ENCODE assay signal across 14 cellular contexts in the genomic region with DNA sequence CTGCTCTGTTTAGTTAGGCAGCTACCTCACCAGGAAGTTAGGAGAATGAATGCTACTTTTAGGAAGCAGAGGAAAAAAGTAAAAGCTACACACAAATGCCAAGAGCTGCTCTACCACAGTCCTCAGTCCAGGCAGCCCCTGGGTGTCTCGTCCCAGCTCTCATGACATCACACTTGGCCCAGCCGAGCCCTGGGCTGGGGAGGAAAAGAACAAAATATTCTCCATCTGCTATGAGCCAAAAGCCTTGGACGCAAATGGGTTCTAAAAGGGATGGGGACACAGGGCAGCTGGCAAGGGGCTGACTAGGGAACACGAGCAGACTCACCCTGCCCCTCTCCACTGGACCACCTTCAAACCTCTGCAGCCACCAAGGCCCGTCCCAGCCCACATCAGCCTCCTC. TPM values are rescaled to one million over a fixed set of nuclear protein-coding genes. Genes with fewer than 3 reads are reported as not detected.
DNase-seq lines count a peak whose midpoint lies in the region; TF ChIP-seq lines count a peak whose summit lies in the region.
"Had no signal": no experiment of that assay in that cellular context is flagged by ENCODE, and none has a peak within 500 bp of the region (broad histone marks: within the 10 kb centered on the region; RNA-seq: fewer than 3 reads in every experiment).

No MANE protein-coding gene starts in this region.

- no TSS peak for BruUV-seq in OCI-LY7 (replicated peaks; lab: Mats Ljungman, UMichigan)

- intact Hi-C loops in OCI-LY7 (cut with micrococcal nuclease; ENCODE audit: unreplicated experiment): no loop called here
- intact Hi-C loops in esophagus muscularis mucosa (cut with DNase I): no loop called here
- intact Hi-C loops in activated T-helper 1 cell treated with anti-CD3 and anti-CD28 coated beads, Interleukin-12 subunit alpha, Interleukin-12 subunit beta, Interleukin-2, Interleukin-4 antibody, amounts not matched to agents 30 ng/mL and 10 ng/mL and 1 ng/mL, durations not matched to agents 14 hours and 24 hours and 36 hours (cut with micrococcal nuclease): no loop called here

- no peaks in the 10 kb centered on the region for H3K27me3 Mint-ChIP-seq in activated T-helper 1 cell treated with anti-CD3 and anti-CD28 coated beads, Interleukin-12 subunit alpha, Interleukin-12 subunit beta, Interleukin-2, Interleukin-4 antibody, amounts not matched to agents 30 ng/mL and 10 ng/mL and 1 ng/mL, durations not matched to agents 14 hours and 24 hours and 36 hours (ENCODE audit: insufficient read depth)

- H3K4me3 ChIP-seq in OCI-LY7 (ENCODE audit: low read depth, low read length, poor library complexity, severe bottlenecking) (peak overlapping the region; percentile 35), esophagus muscularis mucosa (no peak overlapping the region), suprapubic skin (no peak overlapping the region)
- H3K4me3 ChIP-seq: spleen had no signal

- CTCF ChIA-PET in OCI-LY7 (lab: Charles Lee; ENCODE audit: unreplicated experiment): interaction anchor here (0.6 to 1.0 kb wide), 2 partner anchors 32 to 150 kb away, joined by 3 read pairs; no protein-coding TSS in a partner anchor

- H3K27ac Mint-ChIP-seq in activated T-helper 1 cell treated with anti-CD3 and anti-CD28 coated beads, Interleukin-12 subunit alpha, Interleukin-12 subunit beta, Interleukin-2, Interleukin-4 antibody, amounts not matched to agents 30 ng/mL and 10 ng/mL and 1 ng/mL, durations not matched to agents 14 hours and 24 hours and 36 hours: no peak overlapping the region

- TF ChIP-seq EP300 in esophagus muscularis mucosa (IDR thresholded peaks at IDR 0.05) (no peak), suprapubic skin (IDR thresholded peaks at IDR 0.05) (no peak)

- no peaks in the 10 kb centered on the region for H4K20me1 ChIP-seq in OCI-LY7 (ENCODE audit: insufficient read depth, low read length)

- H3K4me2 ChIP-seq in OCI-LY7 (ENCODE audit: low read length): peak overlapping the region; percentile 75

- DNase-seq in OCI-LY7 (ENCODE audit: low spot score): no peak
- no peak for DNase-seq in esophagus muscularis mucosa (ENCODE audit: extremely low spot score)
- peak; percentile 51 for DNase-seq in mucosa of gallbladder (ENCODE audit: low spot score)
- DNase-seq in suprapubic skin (ENCODE audit: low spot score in 2 of 2): no peak
- DNase-seq in Kasumi-1 (lab: John Stamatoyannopoulos, UW): no peak
- DNase-seq in NCI-H524 (lab: John Stamatoyannopoulos, UW): no peak
- DNase-seq in HT-29 (ENCODE audit: low spot score): no peak
- DNase-seq in activated T-helper 1 cell treated with anti-CD3 and anti-CD28 coated beads, Interleukin-12 subunit alpha, Interleukin-12 subunit beta, Interleukin-2, Interleukin-4 antibody, amounts not matched to agents 30 ng/mL and 10 ng/mL and 1 ng/mL, durations not matched to agents 14 hours and 24 hours and 36 hours (ENCODE audit: low spot score): no peak
- DNase-seq: activated CD4-positive, CD25-positive, alpha-beta regulatory T cell; DMS79 treated with DMSO at 0.1 percent for 48 hours; NCI-H226; spleen; trophoblast cell had no signal

- no peaks in the 10 kb centered on the region for H3K9me3 ChIP-seq in OCI-LY7 (ENCODE audit: low read length)
- no peaks in the 10 kb centered on the region for H3K9me3 ChIP-seq in esophagus muscularis mucosa
- H3K9me3 ChIP-seq in suprapubic skin: no peaks in the 10 kb centered on the region

- peak overlapping the region; percentile 58 for H3K27ac ChIP-seq in OCI-LY7 (ENCODE audit: low read depth, low read length, poor library complexity, severe bottlenecking)
- H3K27ac ChIP-seq in esophagus muscularis mucosa (replicated peaks in 1 of 4): peak overlapping the region; percentile 48 to 71 (median 65)
- H3K27ac ChIP-seq in suprapubic skin: peak overlapping the region; percentile 67

- H3K9me2 ChIP-seq in OCI-LY7 (ENCODE audit: insufficient read depth, low read length): no peaks in the 10 kb centered on the region

- H3K9me3 Mint-ChIP-seq in activated T-helper 1 cell treated with anti-CD3 and anti-CD28 coated beads, Interleukin-12 subunit alpha, Interleukin-12 subunit beta, Interleukin-2, Interleukin-4 antibody, amounts not matched to agents 30 ng/mL and 10 ng/mL and 1 ng/mL, durations not matched to agents 14 hours and 24 hours and 36 hours: no peaks in the 10 kb centered on the region
- H3K9me3 Mint-ChIP-seq: neural crest cell had no signal

- peaks cover 4% of the 10 kb centered on the region for H3K36me3 Mint-ChIP-seq in activated T-helper 1 cell treated with anti-CD3 and anti-CD28 coated beads, Interleukin-12 subunit alpha, Interleukin-12 subunit beta, Interleukin-2, Interleukin-4 antibody, amounts not matched to agents 30 ng/mL and 10 ng/mL and 1 ng/mL, durations not matched to agents 14 hours and 24 hours and 36 hours (ENCODE audit: low read depth)

- no peaks in the 10 kb centered on the region for H3K79me2 ChIP-seq in OCI-LY7 (ENCODE audit: insufficient read depth, low read depth, low read length)

- H3K27me3 ChIP-seq in esophagus muscularis mucosa (no peaks in the 10 kb centered on the region), suprapubic skin (no peaks in the 10 kb centered on the region)
- H3K27me3 ChIP-seq: spleen had no signal

- peaks cover 58% of the 10 kb centered on the region for H3K4me1 ChIP-seq in OCI-LY7 (ENCODE audit: insufficient read depth, low read length, poor library complexity, severe bottlenecking)
- H3K4me1 ChIP-seq in esophagus muscularis mucosa: peaks cover 38 to 74% (median 56%) of the 10 kb centered on the region in 4 donors
- peaks cover 44% of the 10 kb centered on the region for H3K4me1 ChIP-seq in suprapubic skin

- TF ChIP-seq POLR2A in esophagus muscularis mucosa (IDR thresholded peaks at IDR 0.05; ENCODE audit: low read depth) (no peak), suprapubic skin (IDR thresholded peaks at IDR 0.05) (no peak)

- TF ChIP-seq CTCF in OCI-LY7 (conservative IDR thresholded peaks at IDR 0.05; ENCODE audit: low read length) (0 out of 2 replicates have a peak, but pooled peaks have one; percentile 5), esophagus muscularis mucosa (IDR thresholded peaks at IDR 0.05) (no peak), suprapubic skin (IDR thresholded peaks at IDR 0.05) (no peak)

- H3K4me1 Mint-ChIP-seq in activated T-helper 1 cell treated with anti-CD3 and anti-CD28 coated beads, Interleukin-12 subunit alpha, Interleukin-12 subunit beta, Interleukin-2, Interleukin-4 antibody, amounts not matched to agents 30 ng/mL and 10 ng/mL and 1 ng/mL, durations not matched to agents 14 hours and 24 hours and 36 hours (ENCODE audit: low read depth): no peaks in the 10 kb centered on the region

- no peak overlapping the region for H2AFZ ChIP-seq in OCI-LY7 (ENCODE audit: low read length)

- no peak overlapping the region for H3K4me3 Mint-ChIP-seq in activated T-helper 1 cell treated with anti-CD3 and anti-CD28 coated beads, Interleukin-12 subunit alpha, Interleukin-12 subunit beta, Interleukin-2, Interleukin-4 antibody, amounts not matched to agents 30 ng/mL and 10 ng/mL and 1 ng/mL, durations not matched to agents 14 hours and 24 hours and 36 hours
- H3K4me3 Mint-ChIP-seq: neural crest cell had no signal

- POLR2A ChIA-PET in OCI-LY7 (lab: Charles Lee): interaction anchor here (1.7 kb wide), 1 partner anchor 10 kb away, joined by 5 read pairs; no protein-coding TSS in a partner anchor

- H3K36me3 ChIP-seq in OCI-LY7 (ENCODE audit: insufficient read depth, low read length) (peaks cover 24% of the 10 kb centered on the region; the same call in 1 of the 2 replicates), esophagus muscularis mucosa (peaks cover 15 to 50% (median 45%) of the 10 kb centered on the region in 4 donors), suprapubic skin (peaks cover 41% of the 10 kb centered on the region)

- WGBS in esophagus muscularis mucosa: 34% methylated on average over 5 of the region's 5 CpGs
- WGBS in suprapubic skin: 43% methylated on average over 5 of the region's 5 CpGs

RNA-seq across cellular contexts. Expression of gene TMEM184B, which starts 26.1 kb away (rescaled TPM):
- 11.1 and 19.1 TPM in 2 replicates for total RNA-seq in OCI-LY7 (2014; rRNA removed; shearing (Covaris generic))
- total RNA-seq in OCI-LY7 (2022): 37.8 and 50.2 TPM in 2 replicates
- 100 to 1,000 TPM in 1 of 4 donors, 10 to 100 TPM in 3; 39.4 to 108 (median 75.3) TPM for total RNA-seq in esophagus muscularis mucosa
- 108 TPM for total RNA-seq in mucosa of gallbladder
- total RNA-seq in suprapubic skin: 10 to 100 TPM; 41.5 to 54.9 (median 46.0) TPM
- 26.9 and 30.7 TPM in 2 replicates for total RNA-seq in HT-29 (2014; rRNA removed; shearing (Covaris generic))
- total RNA-seq in activated T-helper 1 cell treated with anti-CD3 and anti-CD28 coated beads, Interleukin-12 subunit alpha, Interleukin-12 subunit beta, Interleukin-2, Interleukin-4 antibody, amounts not matched to agents 30 ng/mL and 10 ng/mL and 1 ng/mL, durations not matched to agents 14 hours and 24 hours and 36 hours: 36.6 and 39.1 TPM in 2 replicates

RNA-seq across cellular contexts. Expression of gene MAFF, which starts 44.9 kb away (rescaled TPM):
- total RNA-seq in OCI-LY7 (2014; rRNA removed; shearing (Covaris generic)): 3.8 and 5.7 TPM in 2 replicates
- total RNA-seq in OCI-LY7 (2022): 3.4 and 5.3 TPM in 2 replicates
- 100 to 1,000 TPM in 1 of 4 donors, 10 to 100 TPM in 3; 26.2 to 182 (median 54.3) TPM for total RNA-seq in esophagus muscularis mucosa
- total RNA-seq in mucosa of gallbladder: 34.4 TPM
- total RNA-seq in suprapubic skin: 10 to 100 TPM; 27.3 to 70.1 (median 52.8) TPM
- total RNA-seq in HT-29 (2014; rRNA removed; shearing (Covaris generic)): 78.7 and 91.5 TPM in 2 replicates
- total RNA-seq in activated T-helper 1 cell treated with anti-CD3 and anti-CD28 coated beads, Interleukin-12 subunit alpha, Interleukin-12 subunit beta, Interleukin-2, Interleukin-4 antibody, amounts not matched to agents 30 ng/mL and 10 ng/mL and 1 ng/mL, durations not matched to agents 14 hours and 24 hours and 36 hours: 12.3 and 12.5 TPM in 2 replicates
